Comparison of ENCODE assay signal across 28 cellular contexts in genomic region chr4:42819863-42820514, GRCh38.
"Had no signal": no experiment of that assay in that cellular context is flagged by ENCODE, and none has a peak within 500 bp of the region (broad histone marks: within the 10 kb centered on the region; RNA-seq: fewer than 3 reads in every experiment).

No MANE protein-coding gene starts in this region.

- H3K9me3 Mint-ChIP-seq: naive thymus-derived CD8-positive, alpha-beta T cell; stimulated activated naive CD8-positive, alpha-beta T cell treated with anti-CD3 and anti-CD28 coated beads, Interleukin-15, amount 100 ng/mL, for 72 hours had no signal

- ATAC-seq: gastroesophageal sphincter; heart left ventricle; left colon; left ventricle myocardium superior; naive thymus-derived CD8-positive, alpha-beta T cell; sciatic nerve; stimulated activated naive CD8-positive, alpha-beta T cell treated with anti-CD3 and anti-CD28 coated beads, Interleukin-15, amount 100 ng/mL, for 72 hours had no signal

- H3K9ac ChIP-seq: parathyroid adenoma had no signal

- DNase-seq: dermis blood vessel endothelial cell; effector memory CD4-positive, alpha-beta T cell; foreskin fibroblast; heart left ventricle; left colon; left ventricle myocardium superior; mesenchymal stem cell; midbrain; naive thymus-derived CD8-positive, alpha-beta T cell; stimulated activated CD4-positive, alpha-beta T cell treated with anti-CD3 and anti-CD28 coated beads, Interleukin-12 subunit alpha, Interleukin-12 subunit beta, amount 100 ng/mL, for 4 hours; stimulated activated CD4-positive, alpha-beta T cell treated with anti-CD3 and anti-CD28 coated beads, Interleukin-1b, Interleukin-23, amount 100 ng/mL, for 48 hours; stimulated activated CD4-positive, alpha-beta T cell treated with anti-CD3 and anti-CD28 coated beads, Interleukin-4, amount 100 ng/mL, for 1 hour; stimulated activated CD8-positive, alpha-beta memory T cell treated with anti-CD3 and anti-CD28 coated beads, Interleukin-4, amount 100 ng/mL, for 48 hours; stimulated activated naive CD4-positive, alpha-beta T cell; stimulated activated naive CD8-positive, alpha-beta T cell treated with anti-CD3 and anti-CD28 coated beads, Interleukin-15, amount 100 ng/mL, for 72 hours; transverse colon had no signal

- H3K27ac ChIP-seq: coronary artery, gastroesophageal sphincter, heart left ventricle, hepatocyte, neutrophil, parathyroid adenoma, right atrium auricular region, suprapubic skin, transverse colon had no signal

- H3K36me3 ChIP-seq: gastroesophageal sphincter, heart left ventricle, neutrophil, right atrium auricular region, suprapubic skin, transverse colon had no signal

- H3K9me3 ChIP-seq: gastroesophageal sphincter, neutrophil, right atrium auricular region, suprapubic skin, transverse colon had no signal

- H3K27me3 Mint-ChIP-seq: stimulated activated naive CD8-positive, alpha-beta T cell treated with anti-CD3 and anti-CD28 coated beads, Interleukin-15, amount 100 ng/mL, for 72 hours had no signal

- H3K4me3 ChIP-seq: coronary artery, gastroesophageal sphincter, heart left ventricle, hepatocyte, right atrium auricular region, smooth muscle cell, suprapubic skin, transverse colon had no signal

- H2AFZ ChIP-seq: hepatocyte, parathyroid adenoma had no signal

- H3K27me3 ChIP-seq: gastroesophageal sphincter, heart left ventricle, right atrium auricular region, suprapubic skin, transverse colon had no signal

- H3K4me1 Mint-ChIP-seq: stimulated activated naive CD8-positive, alpha-beta T cell treated with anti-CD3 and anti-CD28 coated beads, Interleukin-15, amount 100 ng/mL, for 72 hours had no signal

- H3K4me1 ChIP-seq: gastroesophageal sphincter, heart left ventricle, parathyroid adenoma, right atrium auricular region, suprapubic skin, transverse colon had no signal

- H3K79me2 ChIP-seq: hepatocyte, parathyroid adenoma had no signal

- H3K4me3 Mint-ChIP-seq: naive thymus-derived CD8-positive, alpha-beta T cell; stimulated activated naive CD8-positive, alpha-beta T cell treated with anti-CD3 and anti-CD28 coated beads, Interleukin-15, amount 100 ng/mL, for 72 hours had no signal

- H3K36me3 Mint-ChIP-seq: naive thymus-derived CD8-positive, alpha-beta T cell had no signal

- FAIRE-seq: endometrium, islet of Langerhans had no signal

- H3K4me2 ChIP-seq: hepatocyte, smooth muscle cell had no signal

- H3K27ac Mint-ChIP-seq: naive thymus-derived CD8-positive, alpha-beta T cell; progenitor cell of endocrine pancreas; stimulated activated naive CD8-positive, alpha-beta T cell treated with anti-CD3 and anti-CD28 coated beads, Interleukin-15, amount 100 ng/mL, for 72 hours had no signal
